1 cellular context compared by ENCODE assay signal in the genomic region with DNA sequence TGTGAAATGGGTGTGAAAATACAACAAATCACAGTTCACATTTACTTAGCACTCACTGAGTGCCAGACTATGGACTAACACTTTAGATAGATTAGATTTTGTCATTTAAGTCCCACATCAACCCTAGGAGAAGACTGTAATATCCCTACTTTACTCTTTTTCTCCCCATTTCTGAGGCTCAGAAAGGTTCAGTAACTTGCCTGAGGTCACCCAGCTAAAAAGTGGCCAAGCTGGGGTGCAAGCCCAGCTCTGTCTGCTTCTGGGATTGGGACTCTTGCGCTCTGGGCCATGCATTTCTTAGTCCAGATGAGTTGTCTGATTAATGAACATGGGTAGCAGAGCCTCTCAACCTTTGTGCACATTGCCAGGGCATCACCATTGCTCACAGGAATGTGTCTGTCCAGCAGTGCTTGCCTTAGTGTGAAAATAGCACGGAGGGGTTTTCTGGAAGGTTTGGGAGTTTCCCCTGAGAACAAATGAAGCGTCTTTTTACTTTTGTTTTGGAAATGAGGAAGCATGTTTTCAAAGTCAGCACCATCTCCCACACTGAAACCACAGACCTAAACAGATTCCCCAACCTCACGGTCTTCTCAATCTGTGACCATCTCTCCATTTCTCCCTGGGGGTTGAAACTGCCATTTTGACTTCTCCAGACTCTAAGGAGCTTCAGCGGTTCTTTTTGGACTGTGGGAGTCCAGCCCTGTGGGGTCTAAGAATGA.
TF ChIP-seq lines count a peak whose summit lies in the region.

No MANE protein-coding gene starts in this region.

TF ChIP-seq in GM12878, 131 proteins besides CTCF, POLR2A, EP300 and RAD21 (continued from another document):
- TF ChIP-seq, protein P1, sequence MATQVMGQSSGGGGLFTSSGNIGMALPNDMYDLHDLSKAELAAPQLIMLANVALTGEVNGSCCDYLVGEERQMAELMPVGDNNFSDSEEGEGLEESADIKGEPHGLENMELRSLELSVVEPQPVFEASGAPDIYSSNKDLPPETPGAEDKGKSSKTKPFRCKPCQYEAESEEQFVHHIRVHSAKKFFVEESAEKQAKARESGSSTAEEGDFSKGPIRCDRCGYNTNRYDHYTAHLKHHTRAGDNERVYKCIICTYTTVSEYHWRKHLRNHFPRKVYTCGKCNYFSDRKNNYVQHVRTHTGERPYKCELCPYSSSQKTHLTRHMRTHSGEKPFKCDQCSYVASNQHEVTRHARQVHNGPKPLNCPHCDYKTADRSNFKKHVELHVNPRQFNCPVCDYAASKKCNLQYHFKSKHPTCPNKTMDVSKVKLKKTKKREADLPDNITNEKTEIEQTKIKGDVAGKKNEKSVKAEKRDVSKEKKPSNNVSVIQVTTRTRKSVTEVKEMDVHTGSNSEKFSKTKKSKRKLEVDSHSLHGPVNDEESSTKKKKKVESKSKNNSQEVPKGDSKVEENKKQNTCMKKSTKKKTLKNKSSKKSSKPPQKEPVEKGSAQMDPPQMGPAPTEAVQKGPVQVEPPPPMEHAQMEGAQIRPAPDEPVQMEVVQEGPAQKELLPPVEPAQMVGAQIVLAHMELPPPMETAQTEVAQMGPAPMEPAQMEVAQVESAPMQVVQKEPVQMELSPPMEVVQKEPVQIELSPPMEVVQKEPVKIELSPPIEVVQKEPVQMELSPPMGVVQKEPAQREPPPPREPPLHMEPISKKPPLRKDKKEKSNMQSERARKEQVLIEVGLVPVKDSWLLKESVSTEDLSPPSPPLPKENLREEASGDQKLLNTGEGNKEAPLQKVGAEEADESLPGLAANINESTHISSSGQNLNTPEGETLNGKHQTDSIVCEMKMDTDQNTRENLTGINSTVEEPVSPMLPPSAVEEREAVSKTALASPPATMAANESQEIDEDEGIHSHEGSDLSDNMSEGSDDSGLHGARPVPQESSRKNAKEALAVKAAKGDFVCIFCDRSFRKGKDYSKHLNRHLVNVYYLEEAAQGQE (IDR thresholded peaks at IDR 0.05; ENCODE audit: low read depth, low read length), result no peak
- no peak for TF ChIP-seq YBX1 (IDR thresholded peaks at IDR 0.05)
- TF ChIP-seq, protein P2, sequence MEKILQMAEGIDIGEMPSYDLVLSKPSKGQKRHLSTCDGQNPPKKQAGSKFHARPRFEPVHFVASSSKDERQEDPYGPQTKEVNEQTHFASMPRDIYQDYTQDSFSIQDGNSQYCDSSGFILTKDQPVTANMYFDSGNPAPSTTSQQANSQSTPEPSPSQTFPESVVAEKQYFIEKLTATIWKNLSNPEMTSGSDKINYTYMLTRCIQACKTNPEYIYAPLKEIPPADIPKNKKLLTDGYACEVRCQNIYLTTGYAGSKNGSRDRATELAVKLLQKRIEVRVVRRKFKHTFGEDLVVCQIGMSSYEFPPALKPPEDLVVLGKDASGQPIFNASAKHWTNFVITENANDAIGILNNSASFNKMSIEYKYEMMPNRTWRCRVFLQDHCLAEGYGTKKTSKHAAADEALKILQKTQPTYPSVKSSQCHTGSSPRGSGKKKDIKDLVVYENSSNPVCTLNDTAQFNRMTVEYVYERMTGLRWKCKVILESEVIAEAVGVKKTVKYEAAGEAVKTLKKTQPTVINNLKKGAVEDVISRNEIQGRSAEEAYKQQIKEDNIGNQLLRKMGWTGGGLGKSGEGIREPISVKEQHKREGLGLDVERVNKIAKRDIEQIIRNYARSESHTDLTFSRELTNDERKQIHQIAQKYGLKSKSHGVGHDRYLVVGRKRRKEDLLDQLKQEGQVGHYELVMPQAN (conservative IDR thresholded peaks at IDR 0.05), result no peak
- no peak for TF ChIP-seq SMC3 (IDR thresholded peaks at IDR 0.05; ENCODE audit: borderline replicate concordance, low read length)
- TF ChIP-seq SMAD1 (IDR thresholded peaks at IDR 0.05; ENCODE audit: low read depth, partially characterized antibody), result no peak
- no peak for TF ChIP-seq HDGF (IDR thresholded peaks at IDR 0.05)
- TF ChIP-seq SRF (IDR thresholded peaks at IDR 0.05; ENCODE audit: low read depth in 2 of 2, low read length in 2 of 2), result no peak
- peak; percentile 97 for TF ChIP-seq RUNX3 (IDR thresholded peaks at IDR 0.05; ENCODE audit: low read length)
- no peak for TF ChIP-seq NRF1 (conservative IDR thresholded peaks at IDR 0.05; ENCODE audit: low read depth, low read length)
- no peak for TF ChIP-seq HDAC6 (IDR thresholded peaks at IDR 0.05; ENCODE audit: unreplicated experiment)
- peak; percentile 76; the same call in 1 of the 2 replicates for TF ChIP-seq CBX5 (IDR thresholded peaks at IDR 0.05; ENCODE audit: low read depth)
- TF ChIP-seq, protein P3, sequence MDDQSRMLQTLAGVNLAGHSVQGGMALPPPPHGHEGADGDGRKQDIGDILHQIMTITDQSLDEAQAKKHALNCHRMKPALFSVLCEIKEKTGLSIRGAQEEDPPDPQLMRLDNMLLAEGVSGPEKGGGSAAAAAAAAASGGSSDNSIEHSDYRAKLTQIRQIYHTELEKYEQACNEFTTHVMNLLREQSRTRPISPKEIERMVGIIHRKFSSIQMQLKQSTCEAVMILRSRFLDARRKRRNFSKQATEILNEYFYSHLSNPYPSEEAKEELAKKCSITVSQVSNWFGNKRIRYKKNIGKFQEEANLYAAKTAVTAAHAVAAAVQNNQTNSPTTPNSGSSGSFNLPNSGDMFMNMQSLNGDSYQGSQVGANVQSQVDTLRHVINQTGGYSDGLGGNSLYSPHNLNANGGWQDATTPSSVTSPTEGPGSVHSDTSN (IDR thresholded peaks at IDR 0.05; ENCODE audit: insufficient replicate concordance, low read depth, low read length), result no peak
- no peak for TF ChIP-seq SIX5 (IDR thresholded peaks at IDR 0.05; ENCODE audit: low read depth, low read length, severe bottlenecking)
- peak; percentile 6; the same call in 1 of the 2 replicates for TF ChIP-seq SPI1 (IDR thresholded peaks at IDR 0.05; ENCODE audit: borderline replicate concordance, insufficient read depth, low read depth, low read length)
- TF ChIP-seq ZSCAN29 (IDR thresholded peaks at IDR 0.05), result no peak
- no peak for TF ChIP-seq ESRRA (IDR thresholded peaks at IDR 0.05; ENCODE audit: low read length)
- no peak for TF ChIP-seq CEBPB (IDR thresholded peaks at IDR 0.05; ENCODE audit: borderline replicate concordance in 1 of 2, low read depth in 2 of 2, low read length in 2 of 2)
- TF ChIP-seq, protein P4, sequence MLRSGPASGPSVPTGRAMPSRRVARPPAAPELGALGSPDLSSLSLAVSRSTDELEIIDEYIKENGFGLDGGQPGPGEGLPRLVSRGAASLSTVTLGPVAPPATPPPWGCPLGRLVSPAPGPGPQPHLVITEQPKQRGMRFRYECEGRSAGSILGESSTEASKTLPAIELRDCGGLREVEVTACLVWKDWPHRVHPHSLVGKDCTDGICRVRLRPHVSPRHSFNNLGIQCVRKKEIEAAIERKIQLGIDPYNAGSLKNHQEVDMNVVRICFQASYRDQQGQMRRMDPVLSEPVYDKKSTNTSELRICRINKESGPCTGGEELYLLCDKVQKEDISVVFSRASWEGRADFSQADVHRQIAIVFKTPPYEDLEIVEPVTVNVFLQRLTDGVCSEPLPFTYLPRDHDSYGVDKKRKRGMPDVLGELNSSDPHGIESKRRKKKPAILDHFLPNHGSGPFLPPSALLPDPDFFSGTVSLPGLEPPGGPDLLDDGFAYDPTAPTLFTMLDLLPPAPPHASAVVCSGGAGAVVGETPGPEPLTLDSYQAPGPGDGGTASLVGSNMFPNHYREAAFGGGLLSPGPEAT (IDR thresholded peaks at IDR 0.05; ENCODE audit: low read depth), result peak; percentile 92
- peak; percentile 90 for TF ChIP-seq SMARCA5 (IDR thresholded peaks at IDR 0.05)
- TF ChIP-seq ETV6 (conservative IDR thresholded peaks at IDR 0.05 in 1 of 2, IDR thresholded peaks at IDR 0.05 in 1 of 2; ENCODE audit: borderline replicate concordance in 1 of 2, low read depth in 1 of 2), result 0 out of 4 replicates have a peak, but pooled peaks of 1 of the 2 experiments have one; percentile 14
- 0 out of 2 replicates have a peak, but pooled peaks have one; percentile 50 for TF ChIP-seq CREB1 (IDR thresholded peaks at IDR 0.05; ENCODE audit: low read depth)
- TF ChIP-seq, protein P5, sequence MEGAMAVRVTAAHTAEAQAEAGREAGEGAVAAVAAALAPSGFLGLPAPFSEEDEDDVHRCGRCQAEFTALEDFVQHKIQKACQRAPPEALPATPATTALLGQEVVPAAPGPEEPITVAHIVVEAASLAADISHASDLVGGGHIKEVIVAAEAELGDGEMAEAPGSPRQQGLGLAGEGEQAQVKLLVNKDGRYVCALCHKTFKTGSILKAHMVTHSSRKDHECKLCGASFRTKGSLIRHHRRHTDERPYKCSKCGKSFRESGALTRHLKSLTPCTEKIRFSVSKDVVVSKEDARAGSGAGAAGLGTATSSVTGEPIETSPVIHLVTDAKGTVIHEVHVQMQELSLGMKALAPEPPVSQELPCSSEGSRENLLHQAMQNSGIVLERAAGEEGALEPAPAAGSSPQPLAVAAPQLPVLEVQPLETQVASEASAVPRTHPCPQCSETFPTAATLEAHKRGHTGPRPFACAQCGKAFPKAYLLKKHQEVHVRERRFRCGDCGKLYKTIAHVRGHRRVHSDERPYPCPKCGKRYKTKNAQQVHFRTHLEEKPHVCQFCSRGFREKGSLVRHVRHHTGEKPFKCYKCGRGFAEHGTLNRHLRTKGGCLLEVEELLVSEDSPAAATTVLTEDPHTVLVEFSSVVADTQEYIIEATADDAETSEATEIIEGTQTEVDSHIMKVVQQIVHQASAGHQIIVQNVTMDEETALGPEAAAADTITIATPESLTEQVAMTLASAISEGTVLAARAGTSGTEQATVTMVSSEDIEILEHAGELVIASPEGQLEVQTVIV (IDR thresholded peaks at IDR 0.05; ENCODE audit: borderline replicate concordance, partially characterized antibody), result no peak
- peak; percentile 87 for TF ChIP-seq ZNF217 (IDR thresholded peaks at IDR 0.05)
- no peak for TF ChIP-seq NR2C1 (IDR thresholded peaks at IDR 0.05)
